In the genomic region with DNA sequence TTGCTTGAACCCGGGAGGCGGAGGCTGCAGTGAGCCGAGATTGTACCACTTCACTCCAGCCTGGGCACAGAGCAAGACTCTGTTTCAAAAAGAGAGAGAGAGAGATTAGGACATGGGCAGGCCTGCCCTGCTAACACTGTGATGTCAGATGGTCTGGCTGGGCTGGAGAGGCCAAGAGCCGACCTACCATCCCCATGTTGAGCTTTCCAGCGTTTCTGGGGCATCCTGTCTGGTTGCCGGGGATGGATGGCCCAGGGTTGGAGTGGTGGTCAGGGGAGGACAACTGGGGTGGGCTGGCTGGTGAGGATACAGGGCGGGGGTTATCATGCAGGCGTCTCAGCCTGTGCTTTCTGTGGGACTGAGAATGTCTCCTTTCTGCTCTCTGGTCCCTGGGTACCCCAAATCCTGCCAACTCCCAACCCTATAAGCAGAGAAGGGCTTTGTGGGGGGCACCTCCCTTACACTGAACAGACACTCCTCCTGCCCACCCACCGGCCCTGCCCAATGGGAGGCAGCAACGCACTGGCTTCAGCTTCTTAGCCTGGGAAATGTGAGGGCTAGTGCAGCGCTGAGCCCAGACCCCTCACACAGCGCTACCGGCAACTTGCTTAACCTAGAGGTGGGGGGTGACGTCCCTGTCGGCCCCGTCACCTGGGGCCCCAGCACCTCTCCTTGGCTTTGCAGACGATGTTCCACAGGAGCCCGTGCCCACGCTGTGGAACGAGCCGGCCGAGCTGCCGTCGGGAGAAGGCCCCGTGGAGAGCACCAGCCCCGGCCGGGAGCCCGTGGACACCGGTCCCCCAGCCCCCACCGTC, we compare ENCODE assay signal across 8 cellular contexts. TPM values are rescaled to one million over a fixed set of nuclear protein-coding genes. Genes with fewer than 3 reads are reported as not detected.
DNase-seq lines count a peak whose midpoint lies in the region; TF ChIP-seq lines count a peak whose summit lies in the region.

No MANE protein-coding gene starts in this region.

- H2BK120ac ChIP-seq in H9 (ENCODE audit: low read depth, low read length, poor library complexity, severe bottlenecking), result no peak overlapping the region
- H2BK120ac ChIP-seq in mesenchymal stem cell (ENCODE audit: low read depth, low read length), result no peak overlapping the region

- no peak overlapping the region for H3K4ac ChIP-seq in H9 (ENCODE audit: low read depth, low read length)
- H3K4ac ChIP-seq in mesenchymal stem cell (ENCODE audit: low read depth in 1 of 2, low read length in 2 of 2), result no peak overlapping the region

- no peak overlapping the region for H2BK20ac ChIP-seq in H9 (ENCODE audit: low read depth, low read length, poor library complexity, severe bottlenecking)

- no peak overlapping the region for H2BK15ac ChIP-seq in H9 (ENCODE audit: low read depth, low read length)
- no peak overlapping the region for H2BK15ac ChIP-seq in mesenchymal stem cell (ENCODE audit: low read depth, poor library complexity, severe bottlenecking)

- H3K14ac ChIP-seq in H9 (ENCODE audit: insufficient read depth, low read length) (no peak overlapping the region), mesenchymal stem cell (ENCODE audit: low read length in 2 of 2) (no peak overlapping the region)

- H3K79me1 ChIP-seq in H9 (ENCODE audit: insufficient read depth, low read depth, low read length, poor library complexity, severe bottlenecking), result no peaks in the 10 kb centered on the region
- no peaks in the 10 kb centered on the region for H3K79me1 ChIP-seq in mesenchymal stem cell (replicated peaks; ENCODE audit: low read length, poor library complexity, severe bottlenecking)

- no peak overlapping the region for H3K23ac ChIP-seq in H9 (ENCODE audit: insufficient read length, low read depth, low read length)
- no peak overlapping the region for H3K23ac ChIP-seq in mesenchymal stem cell (ENCODE audit: low read length in 2 of 2)

- peak; percentile 65 for DNase-seq in 8988T
- DNase-seq in H9, result peak; percentile 48
- peak in 20 of 61 donors; percentile 31 to 73 (median 50) for DNase-seq in caudate nucleus (lab: John Stamatoyannopoulos, UW)
- DNase-seq in mesenchymal stem cell, result no peak
- DNase-seq in effector CD8-positive, alpha-beta T cell (lab: John Stamatoyannopoulos, UW), result no peak
- DNase-seq in HUDEP-2 (lab: John Stamatoyannopoulos, UW; ENCODE audit: unreplicated experiment in 76 of 76), result no peak
- no peak for DNase-seq in NCI-H128 (lab: John Stamatoyannopoulos, UW; ENCODE audit: unreplicated experiment)
- no peak for DNase-seq in cortex of kidney (lab: John Stamatoyannopoulos, UW)

- H3K23me2 ChIP-seq in H9 (ENCODE audit: insufficient read length, low read depth, low read length, poor library complexity, severe bottlenecking), result peaks cover 7% of the 10 kb centered on the region

- H3K9me3 Mint-ChIP-seq in H9, result no peaks in the 10 kb centered on the region; a peak in 1 of 5 replicates

- H3K18ac ChIP-seq in H9 (ENCODE audit: insufficient read length, low read depth, low read length), result no peak overlapping the region
- H3K18ac ChIP-seq in mesenchymal stem cell (ENCODE audit: low read depth in 1 of 2, low read length in 2 of 2), result no peak overlapping the region

- H2BK5ac ChIP-seq in H9 (ENCODE audit: insufficient read length, low read length) (no peak overlapping the region), mesenchymal stem cell (ENCODE audit: low read depth, low read length, poor library complexity, severe bottlenecking) (no peak overlapping the region)

- no peak overlapping the region for H4K5ac ChIP-seq in H9 (ENCODE audit: insufficient read length, low read depth, low read length)

- WGBS in H9 (ENCODE audit: extremely low coverage, insufficient read length, low lambda C conversion rate), result no CpG with 5 or more reads among the region's 30 CpGs
- 37% methylated on average over 29 of the region's 30 CpGs for WGBS in mesenchymal stem cell

- no peak overlapping the region for H3K27ac Mint-ChIP-seq in H9

- H3K4me2 ChIP-seq in H9 (ENCODE audit: insufficient read depth, insufficient read length, low read length) (peak overlapping the region; percentile 31), mesenchymal stem cell (ENCODE audit: low read length, poor library complexity, severe bottlenecking) (peak overlapping the region; percentile 57)

- H4K91ac ChIP-seq in H9 (ENCODE audit: insufficient read length, low read depth, low read length), result no peak overlapping the region
- no peak overlapping the region for H4K91ac ChIP-seq in mesenchymal stem cell (ENCODE audit: low read length)

- H2BK12ac ChIP-seq in H9 (ENCODE audit: insufficient read length, low read depth, low read length) (no peak overlapping the region), mesenchymal stem cell (ENCODE audit: low read length in 2 of 2) (no peak overlapping the region)

- H2AFZ ChIP-seq in H9 (ENCODE audit: low read length), result no peak overlapping the region
- H2AFZ ChIP-seq in mesenchymal stem cell (ENCODE audit: low read depth, low read length), result no peak overlapping the region

- H3K56ac ChIP-seq in H9 (ENCODE audit: insufficient read length, low read depth, low read length), result no peak overlapping the region

- H3K79me2 ChIP-seq in H9 (ENCODE audit: insufficient read depth, low read length), result no peaks in the 10 kb centered on the region

- H3K4me1 ChIP-seq in H9 (ENCODE audit: insufficient read depth, low read length) (no peaks in the 10 kb centered on the region), mesenchymal stem cell (ENCODE audit: control insufficient read depth, insufficient read depth, low read depth, low read length) (peaks cover 17% of the 10 kb centered on the region)

- H2AK5ac ChIP-seq in H9 (ENCODE audit: insufficient read length, low read length) (no peak overlapping the region), mesenchymal stem cell (ENCODE audit: low read length, severe bottlenecking) (no peak overlapping the region)

- H3K27me3 Mint-ChIP-seq in H9 (ENCODE audit: low read depth), result peaks cover 33% of the 10 kb centered on the region

- H3K4me3 Mint-ChIP-seq in H9, result peak overlapping the region; percentile 47 to 75

- H3K27me3 ChIP-seq in H9 (ENCODE audit: insufficient read depth, low read length), result peaks cover 8% of the 10 kb centered on the region; the same call in 1 of the 2 replicates
- peaks cover 6 to 22% of the 10 kb centered on the region in 2 experiments for H3K27me3 ChIP-seq in mesenchymal stem cell (ENCODE audit: control insufficient read depth in 1 of 2, insufficient read depth in 1 of 2, low read length in 2 of 2)

- H4K20me1 ChIP-seq in H9 (ENCODE audit: control insufficient read depth, insufficient read depth, insufficient read length), result no peaks in the 10 kb centered on the region

- no peak overlapping the region for H3T11ph ChIP-seq in H9 (ENCODE audit: low read length)

- H4K8ac ChIP-seq in H9 (replicated peaks; ENCODE audit: insufficient read length, low read depth, low read length) (no peak overlapping the region), mesenchymal stem cell (ENCODE audit: low read length) (no peak overlapping the region)

- no peak overlapping the region for H3K4me3 ChIP-seq in mesenchymal stem cell (ENCODE audit: insufficient read depth in 1 of 2, low read depth in 1 of 2, low read length in 2 of 2)

- no peaks in the 10 kb centered on the region; a peak in 1 of 7 replicates for H3K36me3 Mint-ChIP-seq in H9 (ENCODE audit: insufficient read depth in 1 of 3, low read depth in 3 of 3)

- H3K9ac ChIP-seq in H9 (ENCODE audit: extremely low read depth, insufficient read length, low read length), result no peak overlapping the region
- no peak overlapping the region for H3K9ac ChIP-seq in mesenchymal stem cell (ENCODE audit: low read length)

- no peak for TF ChIP-seq CTCF in H9 (conservative IDR thresholded peaks at IDR 0.05)

- no peaks in the 10 kb centered on the region for H3K9me3 ChIP-seq in H9 (ENCODE audit: control insufficient read depth, low read depth, low read length)
- H3K9me3 ChIP-seq in mesenchymal stem cell (ENCODE audit: control insufficient read depth, low read length), result no peaks in the 10 kb centered on the region

- H3K36me3 ChIP-seq in mesenchymal stem cell (ENCODE audit: control insufficient read depth in 1 of 2, insufficient read depth in 2 of 2, low read depth in 1 of 2, low read length in 2 of 2), result peaks cover 0 to 35% of the 10 kb centered on the region in 2 experiments

- H3K27ac ChIP-seq in H9 (ENCODE audit: insufficient read length, low read depth, low read length) (no peak overlapping the region), caudate nucleus (ENCODE audit: low read depth, low read length) (peak overlapping the region; percentile 99), mesenchymal stem cell (ENCODE audit: low read length, poor library complexity, severe bottlenecking) (no peak overlapping the region)

- H3K4me1 Mint-ChIP-seq in H9, result peaks cover 0 to 3% of the 10 kb centered on the region in 2 experiments; a peak in 1 of 4 replicates

RNA-seq across cellular contexts. Expression of a gene that starts 5.4 kb away (rescaled TPM):
- total RNA-seq in H9 (2021), result 0.61 and 1.1 TPM in 2 replicates
- polyA plus RNA-seq in mesenchymal stem cell (2013, experiment 1 of 2), result 0.95 TPM
- 0.90 TPM for polyA plus RNA-seq in mesenchymal stem cell (2013, experiment 2 of 2)

Comparison
In these comparisons a context has a peak if more than half of its experiments do, and no peak if none do; other contexts are left out.
1. DNase-seq: peak in 8988T (single experiment) and H9 (single experiment); none in mesenchymal stem cell (single experiment), effector CD8-positive, alpha-beta T cell (single experiment), HUDEP-2 (0 of 76), NCI-H128 (single experiment) and cortex of kidney (single experiment).